ENCODE assay signal across 17 cellular contexts in the genomic region with DNA sequence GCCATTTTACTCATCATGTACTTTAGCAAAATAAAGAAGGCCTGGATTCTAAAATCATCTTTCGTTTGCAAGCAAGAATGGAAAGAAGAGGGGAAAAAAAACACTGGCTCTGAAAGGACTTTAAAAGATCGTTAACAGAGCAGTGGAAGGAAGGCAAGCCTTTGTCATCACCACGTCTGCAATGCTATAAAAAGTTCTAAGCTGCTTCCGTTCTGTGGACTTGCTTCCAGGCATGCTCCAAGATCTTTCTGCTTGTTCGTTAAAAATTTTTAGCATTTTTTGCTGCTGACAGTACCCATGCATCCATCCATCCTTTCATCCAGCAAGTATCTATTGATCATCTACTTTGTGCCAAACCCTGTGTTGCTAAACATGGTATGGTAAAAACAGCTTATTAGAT.
DNase-seq lines count a peak whose midpoint lies in the region; ATAC-seq and TF ChIP-seq lines count a peak whose summit lies in the region.
"Had no signal": no experiment of that assay in that cellular context is flagged by ENCODE, and none has a peak within 500 bp of the region (broad histone marks: within the 10 kb centered on the region; RNA-seq: fewer than 3 reads in every experiment).

No MANE protein-coding gene starts in this region.

- peak overlapping the region; percentile 47 for H3K27ac ChIP-seq in angular gyrus (ENCODE audit: low read depth, low read length)
- H3K27ac ChIP-seq: SJSA1 had no signal

- ATAC-seq in HG03108 (IDR thresholded peaks at IDR 0.05; ENCODE audit: unreplicated experiment) = no peak
- no peak for ATAC-seq in GM18520 (IDR thresholded peaks at IDR 0.05; ENCODE audit: unreplicated experiment)
- ATAC-seq: A549, GM23338, HepG2 had no signal

- DNase-seq in AG09309 (ENCODE audit: low read depth) (peak; percentile 61), GM03348 (ENCODE audit: low spot score) (peak; percentile 73), hepatic stellate cell (ENCODE audit: low spot score) (peak; percentile 49), NCI-H526 (lab: John Stamatoyannopoulos, UW) (no peak), NCI-H1436 treated with DMSO at 0.1 percent for 48 hours (lab: John Stamatoyannopoulos, UW) (no peak)
- DNase-seq: CD8-positive, alpha-beta memory T cell; MM.1S; NCI-H1105 treated with DMSO at 0.1 percent for 48 hours; NCI-H1930; NCI-H510A treated with DMSO at 0.1 percent for 48 hours had no signal

- no peak overlapping the region for H3K4me3 ChIP-seq in AG09309 (ENCODE audit: control insufficient read depth, low read depth, low read length)
- H3K4me3 ChIP-seq: A549, GM23338, SJSA1 had no signal

- no peak for TF ChIP-seq CTCF in AG09309 (IDR thresholded peaks at IDR 0.05; ENCODE audit: control insufficient read depth, insufficient read depth, low read depth, low read length, missing control alignments)

Comparison
In these comparisons a context has a peak if more than half of its experiments do, and no peak if none do; other contexts are left out.
1. DNase-seq: peak in AG09309 (single experiment), GM03348 (single experiment) and hepatic stellate cell (single experiment); none in NCI-H526 (0 of 2) and NCI-H1436 treated with DMSO at 0.1 percent for 48 hours (single experiment).